ENCODE assay signal across 17 cellular contexts in the genomic region with DNA sequence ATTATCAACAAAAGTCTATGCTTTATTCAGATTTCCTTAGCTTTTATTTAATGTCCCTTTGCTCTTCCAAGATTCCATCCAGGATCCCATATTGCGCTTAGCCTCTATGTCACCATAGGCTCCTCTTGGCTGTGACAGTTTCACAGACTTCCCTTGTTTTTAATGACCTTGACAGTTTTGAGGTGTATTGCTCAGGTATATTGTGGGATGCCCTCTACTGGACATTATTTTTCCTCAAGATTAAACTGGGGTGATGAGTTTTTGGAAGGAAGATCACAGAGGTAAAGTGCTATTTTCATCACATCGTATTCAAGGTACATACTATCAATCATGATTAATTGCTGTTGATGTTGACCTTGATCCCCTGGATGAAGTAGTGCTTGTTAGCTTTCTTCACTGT.
DNase-seq lines count a peak whose midpoint lies in the region; ATAC-seq and TF ChIP-seq lines count a peak whose summit lies in the region.
"Had no signal": no experiment of that assay in that cellular context is flagged by ENCODE, and none has a peak within 500 bp of the region (broad histone marks: within the 10 kb centered on the region; RNA-seq: fewer than 3 reads in every experiment).

No MANE protein-coding gene starts in this region.

- H3K9me3 Mint-ChIP-seq in naive thymus-derived CD4-positive, alpha-beta T cell = no peaks in the 10 kb centered on the region
- H3K9me3 Mint-ChIP-seq: CD8-positive, alpha-beta T cell; central memory CD8-positive, alpha-beta T cell had no signal

- no peak overlapping the region for H3K27ac ChIP-seq in brain microvascular endothelial cell
- no peak overlapping the region for H3K27ac ChIP-seq in naive thymus-derived CD4-positive, alpha-beta T cell (ENCODE audit: low read depth, low read length)
- H3K27ac ChIP-seq: epithelial cell of prostate, skin epidermis had no signal

- no peak overlapping the region for H3K27ac Mint-ChIP-seq in naive thymus-derived CD4-positive, alpha-beta T cell
- H3K27ac Mint-ChIP-seq: CD8-positive, alpha-beta T cell had no signal

- in situ Hi-C loops in brain microvascular endothelial cell (cut with HindIII; ENCODE audit: low pct_ligation_motif_present, low sequenced_read_pairs) = no loop called here

- peaks cover 0 to 18% (median 0%) of the 10 kb centered on the region in 5 donors for H3K27me3 Mint-ChIP-seq in naive thymus-derived CD4-positive, alpha-beta T cell
- H3K27me3 Mint-ChIP-seq: central memory CD8-positive, alpha-beta T cell had no signal

- DNase-seq in GM12864 (ENCODE audit: low read depth) = no peak
- no peak for DNase-seq in brain microvascular endothelial cell
- DNase-seq in naive thymus-derived CD4-positive, alpha-beta T cell = peak in 5 of 9 donors; percentile 8 to 29 (median 12)
- no peak for DNase-seq in T-helper 9 cell
- no peak for DNase-seq in NCI-H446 (lab: John Stamatoyannopoulos, UW)
- DNase-seq in T1000 (lab: John Stamatoyannopoulos, UW) = no peak
- DNase-seq: activated naive CD4-positive, alpha-beta T cell treated with Interleukin-2 at 50 U/mL for 16 hours; left ventricle myocardium superior; NCI-H187 treated with DMSO at 0.1 percent for 48 hours; NCI-H774; SHP77 treated with DMSO at 0.1 percent for 48 hours had no signal

- no peak for ATAC-seq in naive thymus-derived CD4-positive, alpha-beta T cell
- no peak for ATAC-seq in GM21367 (IDR thresholded peaks at IDR 0.05; ENCODE audit: unreplicated experiment)
- ATAC-seq: CD8-positive, alpha-beta T cell; left ventricle myocardium superior had no signal

- H3K4me3 ChIP-seq in GM12864 (ENCODE audit: low read depth, low read length) = no peak overlapping the region
- H3K4me3 ChIP-seq in brain microvascular endothelial cell (ENCODE audit: low read depth, low read length) = no peak overlapping the region
- no peak overlapping the region for H3K4me3 ChIP-seq in naive thymus-derived CD4-positive, alpha-beta T cell (ENCODE audit: low read length)
- H3K4me3 ChIP-seq: skin epidermis had no signal

- no peaks in the 10 kb centered on the region for H3K9me3 ChIP-seq in naive thymus-derived CD4-positive, alpha-beta T cell (ENCODE audit: control insufficient read depth in 2 of 3, low read length in 3 of 3)

- POLR2A ChIA-PET in naive thymus-derived CD4-positive, alpha-beta T cell (lab: Charles Lee) = no interaction called here

- no peaks in the 10 kb centered on the region for H3K27me3 ChIP-seq in brain microvascular endothelial cell (replicated peaks)
- no peaks in the 10 kb centered on the region for H3K27me3 ChIP-seq in naive thymus-derived CD4-positive, alpha-beta T cell (ENCODE audit: control insufficient read depth in 2 of 2, insufficient read depth in 2 of 2, low read length in 2 of 2)

- H3K4me1 Mint-ChIP-seq in naive thymus-derived CD4-positive, alpha-beta T cell = no peaks in the 10 kb centered on the region
- H3K4me1 Mint-ChIP-seq: central memory CD8-positive, alpha-beta T cell had no signal

- intact Hi-C loops in naive thymus-derived CD4-positive, alpha-beta T cell (cut with micrococcal nuclease) = loop anchor here in 1 of 2 donors (5.0 kb wide), 2 partner anchors 101 to 216 kb away; partner anchors contain the start of gene SMAD3

- no peak overlapping the region for H3K4me3 Mint-ChIP-seq in naive thymus-derived CD4-positive, alpha-beta T cell
- H3K4me3 Mint-ChIP-seq: CD8-positive, alpha-beta T cell; central memory CD8-positive, alpha-beta T cell had no signal

- CTCF ChIA-PET in naive thymus-derived CD4-positive, alpha-beta T cell (lab: Charles Lee) = no interaction called here

- TF ChIP-seq CTCF in GM12864 (IDR thresholded peaks at IDR 0.05; ENCODE audit: low read depth, low read length, missing control alignments) = peak; percentile 13
- peak; percentile 38; the same call in 1 of the 2 replicates for TF ChIP-seq CTCF in LNCAP (IDR thresholded peaks at IDR 0.05)
- TF ChIP-seq CTCF in brain microvascular endothelial cell (IDR thresholded peaks at IDR 0.05; ENCODE audit: low read depth, low read length, missing control alignments) = peak; percentile 23

- no peaks in the 10 kb centered on the region for H3K36me3 Mint-ChIP-seq in naive thymus-derived CD4-positive, alpha-beta T cell
- H3K36me3 Mint-ChIP-seq: CD8-positive, alpha-beta T cell had no signal

- H3K36me3 ChIP-seq in brain microvascular endothelial cell (replicated peaks) = no peaks in the 10 kb centered on the region
- no peaks in the 10 kb centered on the region for H3K36me3 ChIP-seq in naive thymus-derived CD4-positive, alpha-beta T cell (ENCODE audit: control insufficient read depth in 2 of 3, insufficient read depth in 3 of 3, low read length in 3 of 3)

- no peaks in the 10 kb centered on the region for H3K4me1 ChIP-seq in naive thymus-derived CD4-positive, alpha-beta T cell (ENCODE audit: control insufficient read depth in 2 of 2, insufficient read depth in 2 of 2, low read length in 2 of 2)

Comparison
In these comparisons a context has a peak if more than half of its experiments do, and no peak if none do; other contexts are left out.
1. DNase-seq: peak in naive thymus-derived CD4-positive, alpha-beta T cell (5 of 9); none in GM12864 (single experiment), brain microvascular endothelial cell (single experiment), T-helper 9 cell (single experiment), NCI-H446 (0 of 2) and T1000 (single experiment).
2. Peak in every context shown above with its lines, with median percentiles within 50 percentile points of each other: CTCF ChIP-seq.